ENCODE assay signal across 2 cellular contexts in the genomic region with DNA sequence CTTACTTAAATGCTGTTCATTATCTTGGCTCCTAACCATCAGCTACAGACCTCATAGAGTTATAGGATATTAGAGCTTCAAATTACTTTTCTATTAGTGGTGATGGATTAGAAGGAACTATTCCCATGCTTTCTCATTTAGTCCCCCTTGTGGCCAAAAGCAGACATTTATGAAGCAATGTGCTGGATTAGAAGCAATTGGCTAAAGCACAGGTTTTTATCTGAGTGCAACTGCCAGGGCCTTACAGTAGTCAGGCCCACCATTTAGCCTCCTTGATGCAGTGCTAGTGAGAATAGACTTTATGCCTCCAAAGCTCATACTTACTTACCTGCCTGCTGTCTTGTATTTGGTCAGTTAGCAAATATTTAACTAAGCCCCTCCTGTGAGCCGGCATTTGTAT.
TF ChIP-seq lines count a peak whose summit lies in the region.

No MANE protein-coding gene starts in this region.

TF ChIP-seq in GM12878, 131 proteins besides CTCF, POLR2A, EP300 and RAD21 (continued from another document):
- no peak for TF ChIP-seq PRDM15 (CRISPR knock-in tag; IDR thresholded peaks at IDR 0.05)
- no peak for TF ChIP-seq HDGF (IDR thresholded peaks at IDR 0.05)
- TF ChIP-seq USF1 (IDR thresholded peaks at IDR 0.05; ENCODE audit: borderline replicate concordance, extremely low read length, insufficient read depth, low read depth, low read length), result no peak
- peak; percentile 15; the same call in 1 of the 2 replicates for TF ChIP-seq SMC3 (IDR thresholded peaks at IDR 0.05; ENCODE audit: borderline replicate concordance, low read length)
- TF ChIP-seq SREBF2 (IDR thresholded peaks at IDR 0.05; ENCODE audit: low read length), result no peak

TF ChIP-seq in HepG2, 621 proteins besides CTCF, POLR2A, EP300 and RAD21 (continued from another document):
- TF ChIP-seq MBNL3 (CRISPR knock-in tag; conservative IDR thresholded peaks at IDR 0.05) (no peak), FOSL1 (CRISPR knock-in tag; IDR thresholded peaks at IDR 0.05; ENCODE audit: borderline replicate concordance) (no peak), HNF1A (IDR thresholded peaks at IDR 0.05; ENCODE audit: low read depth) (peak; percentile 48; the same call in 1 of the 2 replicates), HNF1A (CRISPR knock-in tag; IDR thresholded peaks at IDR 0.05; ENCODE audit: borderline replicate concordance) (no peak), SMC3 (IDR thresholded peaks at IDR 0.05; ENCODE audit: low read length) (peak; percentile 23; the same call in 1 of the 2 replicates), ZBTB1 (CRISPR knock-in tag; IDR thresholded peaks at IDR 0.05; ENCODE audit: borderline replicate concordance) (no peak), ZNF12 (CRISPR knock-in tag; IDR thresholded peaks at IDR 0.05) (peak; percentile 54; the same call in 1 of the 2 replicates), ZNF7 (CRISPR knock-in tag; IDR thresholded peaks at IDR 0.05) (0 out of 2 replicates have a peak, but pooled peaks have one; percentile 24), RFXAP (CRISPR knock-in tag; IDR thresholded peaks at IDR 0.05; ENCODE audit: borderline replicate concordance) (no peak), NFRKB (IDR thresholded peaks at IDR 0.05) (no peak)
